In genomic region chr3:45544024-45544718, GRCh38 we compare ENCODE assay signal across 16 cellular contexts. TPM values are rescaled to one million over a fixed set of nuclear protein-coding genes. Genes with fewer than 3 reads are reported as not detected.
A peak's percentile ranks its signal among the peaks of the same experiment; 100 is the strongest.
DNase-seq lines count a peak whose midpoint lies in the region; ATAC-seq and TF ChIP-seq lines count a peak whose summit lies in the region.
"Had no signal": no experiment of that assay in that cellular context is flagged by ENCODE, and none has a peak within 500 bp of the region (broad histone marks: within the 10 kb centered on the region; RNA-seq: fewer than 3 reads in every experiment).

No MANE protein-coding gene starts in this region.

- H3K4me3 Mint-ChIP-seq in activated naive CD8-positive, alpha-beta T cell: no peak overlapping the region
- H3K4me3 Mint-ChIP-seq in activated naive CD8-positive, alpha-beta T cell treated with anti-CD3 and anti-CD28 coated beads, Interleukin-2, amount 50 U/mL, for 24 hours: no peak overlapping the region
- H3K4me3 Mint-ChIP-seq in dendritic cell treated with granulocyte-macrophage colony-stimulating factor and Interleukin-4, amounts not matched to agents 40 ng/mL and 50 ng/mL, for 4 days: no peak overlapping the region
- H3K4me3 Mint-ChIP-seq: naive B cell had no signal

- in situ Hi-C loops in GM13976 (cut with MboI; ENCODE audit: low sequenced_read_pairs, unreplicated experiment): no loop called here

- no peaks in the 10 kb centered on the region for H3K27me3 Mint-ChIP-seq in activated naive CD8-positive, alpha-beta T cell
- no peaks in the 10 kb centered on the region for H3K27me3 Mint-ChIP-seq in activated naive CD8-positive, alpha-beta T cell treated with anti-CD3 and anti-CD28 coated beads, Interleukin-2, amount 50 U/mL, for 24 hours
- H3K27me3 Mint-ChIP-seq in dendritic cell treated with granulocyte-macrophage colony-stimulating factor and Interleukin-4, amounts not matched to agents 40 ng/mL and 50 ng/mL, for 4 days: no peaks in the 10 kb centered on the region
- H3K27me3 Mint-ChIP-seq: naive B cell had no signal

- H3K4me3 ChIP-seq in right lobe of liver: no peak overlapping the region

- peaks cover 1% of the 10 kb centered on the region for H3K36me3 Mint-ChIP-seq in activated naive CD8-positive, alpha-beta T cell
- H3K36me3 Mint-ChIP-seq in activated naive CD8-positive, alpha-beta T cell treated with anti-CD3 and anti-CD28 coated beads, Interleukin-2, amount 50 U/mL, for 24 hours (ENCODE audit: low read depth): peaks cover 6% of the 10 kb centered on the region
- peaks cover 28% of the 10 kb centered on the region for H3K36me3 Mint-ChIP-seq in dendritic cell treated with granulocyte-macrophage colony-stimulating factor and Interleukin-4, amounts not matched to agents 40 ng/mL and 50 ng/mL, for 4 days (ENCODE audit: low read depth)

- H3K4me1 Mint-ChIP-seq in activated naive CD8-positive, alpha-beta T cell (ENCODE audit: low read depth): no peaks in the 10 kb centered on the region
- peaks cover 3% of the 10 kb centered on the region for H3K4me1 Mint-ChIP-seq in activated naive CD8-positive, alpha-beta T cell treated with anti-CD3 and anti-CD28 coated beads, Interleukin-2, amount 50 U/mL, for 24 hours
- H3K4me1 Mint-ChIP-seq in dendritic cell treated with granulocyte-macrophage colony-stimulating factor and Interleukin-4, amounts not matched to agents 40 ng/mL and 50 ng/mL, for 4 days (ENCODE audit: low read depth): peaks cover 48% of the 10 kb centered on the region

- intact Hi-C loops in dendritic cell treated with granulocyte-macrophage colony-stimulating factor and Interleukin-4, amounts not matched to agents 40 ng/mL and 50 ng/mL, for 4 days (cut with micrococcal nuclease): no loop called here
- intact Hi-C loops in right lobe of liver (cut with DNase I): no loop called here

- H3K9me3 Mint-ChIP-seq in activated naive CD8-positive, alpha-beta T cell (ENCODE audit: low read depth): no peaks in the 10 kb centered on the region
- no peaks in the 10 kb centered on the region for H3K9me3 Mint-ChIP-seq in activated naive CD8-positive, alpha-beta T cell treated with anti-CD3 and anti-CD28 coated beads, Interleukin-2, amount 50 U/mL, for 24 hours
- no peaks in the 10 kb centered on the region for H3K9me3 Mint-ChIP-seq in dendritic cell treated with granulocyte-macrophage colony-stimulating factor and Interleukin-4, amounts not matched to agents 40 ng/mL and 50 ng/mL, for 4 days
- H3K9me3 Mint-ChIP-seq: naive B cell had no signal

- H3K36me3 ChIP-seq in right lobe of liver: no peaks in the 10 kb centered on the region

- no peaks in the 10 kb centered on the region for H3K9me3 ChIP-seq in right lobe of liver

- H3K27ac ChIP-seq in right lobe of liver: peak overlapping the region; percentile 70 to 89 (median 70)
- H3K27ac ChIP-seq: brain microvascular endothelial cell had no signal

- 25% methylated on average over 7 of the region's 10 CpGs for WGBS in right lobe of liver (ENCODE audit: insufficient coverage, low coverage, low lambda C conversion rate, missing lambda C conversion rate)

- H3K4me1 ChIP-seq in right lobe of liver: peaks cover 0 to 62% (median 34%) of the 10 kb centered on the region in 4 donors

- H3K27me3 ChIP-seq in right lobe of liver: no peaks in the 10 kb centered on the region
- H3K27me3 ChIP-seq: brain microvascular endothelial cell had no signal

- TF ChIP-seq CTCF in right lobe of liver (IDR thresholded peaks at IDR 0.05) (no peak), GM13976 (IDR thresholded peaks at IDR 0.05; ENCODE audit: borderline replicate concordance, control extremely low read depth, extremely low read depth, insufficient read depth, missing control alignments) (no peak)

- no peak for ATAC-seq in activated naive CD8-positive, alpha-beta T cell treated with anti-CD3 and anti-CD28 coated beads, Interleukin-2, amount 50 U/mL, for 24 hours
- peak; percentile 18 to 56 (median 48) for ATAC-seq in right lobe of liver

- TF ChIP-seq POLR2A in right lobe of liver (IDR thresholded peaks at IDR 0.05): no peak

- no peak for DNase-seq in activated naive CD8-positive, alpha-beta T cell treated with anti-CD3 and anti-CD28 coated beads, Interleukin-2, amount 50 U/mL, for 24 hours
- DNase-seq in right lobe of liver (peak in 2 of 3 donors; percentile 84 to 85), superior temporal gyrus (ENCODE audit: extremely low spot score) (peak; percentile 72), hepatic stellate cell (ENCODE audit: low spot score) (no peak), NCI-H2227 (lab: John Stamatoyannopoulos, UW; ENCODE audit: unreplicated experiment) (no peak), GM13976 (ENCODE audit: low spot score) (no peak)
- DNase-seq: activated CD8-positive, alpha-beta memory T cell treated with anti-CD3 and anti-CD28 coated beads for 24 hours; activated gamma-delta T cell treated with Interleukin-2 at 50 U/mL for 16 hours; brain microvascular endothelial cell; effector memory CD4-positive, alpha-beta T cell; kidney; naive B cell; NCI-H1048; stimulated activated CD4-positive, alpha-beta T cell treated with anti-CD3 and anti-CD28 coated beads, Interleukin-1b, Interleukin-23, amount 100 ng/mL, for 48 hours had no signal

- peak overlapping the region; percentile 72 for H3K27ac Mint-ChIP-seq in activated naive CD8-positive, alpha-beta T cell
- H3K27ac Mint-ChIP-seq in activated naive CD8-positive, alpha-beta T cell treated with anti-CD3 and anti-CD28 coated beads, Interleukin-2, amount 50 U/mL, for 24 hours: no peak overlapping the region
- H3K27ac Mint-ChIP-seq in dendritic cell treated with granulocyte-macrophage colony-stimulating factor and Interleukin-4, amounts not matched to agents 40 ng/mL and 50 ng/mL, for 4 days: peak overlapping the region; percentile 70
- H3K27ac Mint-ChIP-seq: naive B cell had no signal

RNA-seq across cellular contexts. Expression of gene LIMD1, which starts 50.4 kb away (rescaled TPM):
- total RNA-seq in right lobe of liver: 10 to 100 TPM; 23.4 to 47.7 (median 31.0) TPM

Comparison
In these comparisons a context has a peak if more than half of its experiments do, and no peak if none do; other contexts are left out.
1. DNase-seq: peak in right lobe of liver (2 of 3) and superior temporal gyrus (single experiment); none in activated naive CD8-positive, alpha-beta T cell treated with anti-CD3 and anti-CD28 coated beads, Interleukin-2, amount 50 U/mL, for 24 hours (single experiment), hepatic stellate cell (single experiment), NCI-H2227 (single experiment) and GM13976 (single experiment).